Comparison of ENCODE assay signal across 8 cellular contexts in the genomic region with DNA sequence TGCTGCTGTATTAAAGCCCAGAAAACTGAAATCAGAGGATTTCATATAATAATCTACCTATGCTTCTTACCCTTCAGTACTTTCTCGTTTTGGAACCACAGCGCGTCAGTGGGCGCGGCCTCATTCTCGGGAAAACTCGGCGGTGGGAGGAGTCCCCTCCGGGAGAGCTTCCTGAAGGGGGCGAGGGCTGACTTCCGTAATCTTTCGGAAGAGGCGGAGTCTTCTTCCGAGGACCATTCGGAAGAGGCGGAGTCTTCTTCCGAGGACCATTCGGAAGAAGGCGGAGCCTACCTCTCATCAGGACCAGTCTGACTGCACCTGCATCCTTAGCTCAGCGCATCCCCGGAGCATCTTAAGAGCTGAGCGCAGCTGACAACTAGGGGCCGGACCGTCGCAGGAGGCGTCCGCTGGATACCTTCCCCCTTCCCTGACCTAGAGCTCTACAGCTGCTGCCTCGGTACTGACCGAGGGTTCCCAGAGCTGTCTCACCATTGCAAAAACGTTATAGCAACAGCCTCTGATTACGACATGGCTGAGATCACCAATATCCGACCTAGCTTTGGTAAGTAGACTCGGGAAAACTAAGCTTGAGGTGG. TPM values are rescaled to one million over a fixed set of nuclear protein-coding genes. Genes with fewer than 3 reads are reported as not detected.
DNase-seq lines count a peak whose midpoint lies in the region; ATAC-seq and TF ChIP-seq lines count a peak whose summit lies in the region.

A gene with protein sequence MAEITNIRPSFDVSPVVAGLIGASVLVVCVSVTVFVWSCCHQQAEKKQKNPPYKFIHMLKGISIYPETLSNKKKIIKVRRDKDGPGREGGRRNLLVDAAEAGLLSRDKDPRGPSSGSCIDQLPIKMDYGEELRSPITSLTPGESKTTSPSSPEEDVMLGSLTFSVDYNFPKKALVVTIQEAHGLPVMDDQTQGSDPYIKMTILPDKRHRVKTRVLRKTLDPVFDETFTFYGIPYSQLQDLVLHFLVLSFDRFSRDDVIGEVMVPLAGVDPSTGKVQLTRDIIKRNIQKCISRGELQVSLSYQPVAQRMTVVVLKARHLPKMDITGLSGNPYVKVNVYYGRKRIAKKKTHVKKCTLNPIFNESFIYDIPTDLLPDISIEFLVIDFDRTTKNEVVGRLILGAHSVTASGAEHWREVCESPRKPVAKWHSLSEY (plus strand): TSS at position 334 of the 596 bp plus-strand sequence. CDS start 195 bp downstream, at position 529.

- TF ChIP-seq CTCF in GM10248 (IDR thresholded peaks at IDR 0.05; ENCODE audit: control extremely low read depth, extremely low read depth, low read depth, missing control alignments): no peak
- TF ChIP-seq CTCF in SU-DHL-6 (IDR thresholded peaks at IDR 0.05; ENCODE audit: insufficient read depth, low read length, poor library complexity, severe bottlenecking): no peak
- no peak for TF ChIP-seq CTCF in suprapubic skin (IDR thresholded peaks at IDR 0.05)

- ATAC-seq in HG02678 (IDR thresholded peaks at IDR 0.05; ENCODE audit: unreplicated experiment): peak; percentile 71

- no peak for TF ChIP-seq EP300 in suprapubic skin (IDR thresholded peaks at IDR 0.05)

- no peaks in the 10 kb centered on the region for H3K9me3 ChIP-seq in SU-DHL-6 (ENCODE audit: insufficient read depth, low read length)
- H3K9me3 ChIP-seq in suprapubic skin: no peaks in the 10 kb centered on the region

- H3K27ac ChIP-seq in SU-DHL-6 (ENCODE audit: low read depth, low read length) (peak within 1 kb of the TSS; percentile 86), suprapubic skin (peak within 1 kb of the TSS; percentile 68)

- peaks cover 24% of the 10 kb centered on the region for H3K79me2 ChIP-seq in SU-DHL-6 (ENCODE audit: insufficient read depth, low read length)

- DNase-seq in GM10248 (ENCODE audit: extremely low spot score) (peak; percentile 96), NCI-H1417 (lab: John Stamatoyannopoulos, UW) (peak; percentile 98 to 100 (median 100)), glomerular endothelial cell (ENCODE audit: extremely low read depth, low read depth, low spot score) (peak; percentile 60), nucleus accumbens (lab: John Stamatoyannopoulos, UW) (peak; percentile 67 to 98 (median 93)), suprapubic skin (ENCODE audit: low spot score in 2 of 2) (peak; percentile 96 to 97)
- DNase-seq in activated naive CD8-positive, alpha-beta T cell treated with anti-CD3 and anti-CD28 coated beads for 36 hours: peak; percentile 92

- no peak for TF ChIP-seq POLR2A in suprapubic skin (IDR thresholded peaks at IDR 0.05)

- no peaks in the 10 kb centered on the region for H3K9me3 Mint-ChIP-seq in activated naive CD8-positive, alpha-beta T cell treated with anti-CD3 and anti-CD28 coated beads for 36 hours

- H3K9me2 ChIP-seq in SU-DHL-6 (replicated peaks; ENCODE audit: insufficient read depth, low read length): no peaks in the 10 kb centered on the region

- peak within 1 kb of the TSS; percentile 89 for H3K4me3 Mint-ChIP-seq in activated naive CD8-positive, alpha-beta T cell treated with anti-CD3 and anti-CD28 coated beads for 36 hours

- POLR2A ChIA-PET in GM10248 (lab: Yijun Ruan, JAX): interaction anchor here (0.7 to 1.3 kb wide), 3 partner anchors 9 to 49 kb away, joined by 3 to 5 read pairs (median 3); no protein-coding TSS in a partner anchor

- H3F3A ChIP-seq in SU-DHL-6 (ENCODE audit: insufficient read depth): peaks cover 15% of the 10 kb centered on the region

- no peaks in the 10 kb centered on the region for H4K20me1 ChIP-seq in SU-DHL-6 (ENCODE audit: low read depth, low read length)

- H3K27ac Mint-ChIP-seq in activated naive CD8-positive, alpha-beta T cell treated with anti-CD3 and anti-CD28 coated beads for 36 hours: peak within 1 kb of the TSS; percentile 94

- peak within 1 kb of the TSS; percentile 100 for H3K4me2 ChIP-seq in SU-DHL-6 (ENCODE audit: low read depth, low read length, poor library complexity, severe bottlenecking)

- peaks cover 30% of the 10 kb centered on the region for H3K27me3 Mint-ChIP-seq in activated naive CD8-positive, alpha-beta T cell treated with anti-CD3 and anti-CD28 coated beads for 36 hours

- H3K36me3 Mint-ChIP-seq in activated naive CD8-positive, alpha-beta T cell treated with anti-CD3 and anti-CD28 coated beads for 36 hours: peaks cover 4% of the 10 kb centered on the region

- CTCF ChIA-PET in GM10248 (lab: Yijun Ruan, JAX): interaction anchor here (1.2 to 4.6 kb wide), 2 partner anchors 13 to 130 kb away, joined by 3 to 27 read pairs; no protein-coding TSS in a partner anchor

- peaks cover 42% of the 10 kb centered on the region for H3K4me1 Mint-ChIP-seq in activated naive CD8-positive, alpha-beta T cell treated with anti-CD3 and anti-CD28 coated beads for 36 hours

- peak within 1 kb of the TSS; percentile 91 for H3K4me3 ChIP-seq in SU-DHL-6 (ENCODE audit: insufficient read depth, low read length, poor library complexity, severe bottlenecking)
- H3K4me3 ChIP-seq in suprapubic skin: peak within 1 kb of the TSS; percentile 41

- peak within 1 kb of the TSS; percentile 87 for H3K9ac ChIP-seq in SU-DHL-6 (ENCODE audit: low read length)

- H2AFZ ChIP-seq in SU-DHL-6 (ENCODE audit: low read depth, low read length, severe bottlenecking): peak within 1 kb of the TSS; percentile 75

- H3K4me1 ChIP-seq in suprapubic skin: peaks cover 38% of the 10 kb centered on the region

- H3K27me3 ChIP-seq in SU-DHL-6 (ENCODE audit: low read length): no peaks in the 10 kb centered on the region
- H3K27me3 ChIP-seq in suprapubic skin: no peaks in the 10 kb centered on the region

- 2% methylated on average over 31 of the region's 33 CpGs for WGBS in suprapubic skin

- no peaks in the 10 kb centered on the region for H3K36me3 ChIP-seq in SU-DHL-6 (ENCODE audit: low read length)
- H3K36me3 ChIP-seq in suprapubic skin: peaks cover 5% of the 10 kb centered on the region

RNA-seq across cellular contexts. Expression of the gene that starts here (rescaled TPM):
- total RNA-seq in activated naive CD8-positive, alpha-beta T cell treated with anti-CD3 and anti-CD28 coated beads for 36 hours: 10 to 100 TPM; 12.2 to 12.8 TPM
- 31.2 and 34.4 TPM in 2 replicates for total RNA-seq in glomerular endothelial cell
- total RNA-seq in suprapubic skin: 1 to 10 TPM; 2.2 to 3.3 (median 2.7) TPM

Comparison
In these comparisons a context has a peak if more than half of its experiments do, and no peak if none do; other contexts are left out.
1. Peak in every context shown above with its lines: DNase-seq, ATAC-seq, H3K4me3 ChIP-seq and H3K27ac ChIP-seq.